Comparison of ENCODE assay signal across 25 cellular contexts in the genomic region with DNA sequence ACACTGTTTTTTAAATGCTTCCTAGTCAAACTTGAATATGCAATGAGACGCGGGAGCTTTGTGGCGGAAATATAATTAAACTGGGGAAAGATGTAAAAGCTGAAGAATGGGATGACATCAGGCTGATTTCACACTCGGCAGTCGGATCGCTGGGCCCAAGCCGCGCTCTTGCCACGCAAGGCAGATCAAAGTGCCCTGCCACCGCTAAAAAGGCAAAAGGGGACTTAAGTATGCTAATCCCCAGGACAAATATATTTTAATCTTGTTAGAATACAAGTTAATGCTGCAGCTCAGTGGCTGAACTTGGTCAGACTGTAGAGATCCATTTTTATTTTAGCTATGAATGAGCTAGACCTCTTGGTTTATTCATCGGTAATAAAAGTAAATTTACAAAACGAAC. TPM values are rescaled to one million over a fixed set of nuclear protein-coding genes. Genes with fewer than 3 reads are reported as not detected.
A peak's percentile ranks its signal among the peaks of the same experiment; 100 is the strongest.
DNase-seq lines count a peak whose midpoint lies in the region; ATAC-seq and TF ChIP-seq lines count a peak whose summit lies in the region.
"Had no signal": no experiment of that assay in that cellular context is flagged by ENCODE, and none has a peak within 500 bp of the region (broad histone marks: within the 10 kb centered on the region; RNA-seq: fewer than 3 reads in every experiment).

No MANE protein-coding gene starts in this region.

- DNase-seq in activated naive CD8-positive, alpha-beta T cell treated with anti-CD3 and anti-CD28 coated beads, Interleukin-2, amount 10 ng/mL, durations not matched to agents 7 days and 5 days: peak; percentile 13
- DNase-seq in activated naive CD8-positive, alpha-beta T cell treated with anti-CD3 and anti-CD28 coated beads, Interleukin-2, amount 50 U/mL, for 24 hours: no peak
- DNase-seq in SW480 (ENCODE audit: low spot score) (peak; percentile 76), mesenchymal stem cell (no peak), smooth muscle cell (lab: John Stamatoyannopoulos, UW; ENCODE audit: unreplicated experiment) (no peak), ecto neural progenitor cell (ENCODE audit: low spot score) (no peak)
- no peak for DNase-seq in stimulated activated CD4-positive, alpha-beta T cell treated with anti-CD3 and anti-CD28 coated beads, Interleukin-15, amount 100 ng/mL, for 24 hours
- DNase-seq: activated CD4-positive, alpha-beta T cell treated with anti-CD3 and anti-CD28 coated beads for 4 hours; activated T-cell treated with anti-CD3 and anti-CD28 coated beads for 4 hours; brain microvascular endothelial cell; CD8-positive, alpha-beta memory T cell; DMS153; Kasumi-1; NCI-H510A; SHP77 treated with DMSO at 0.1 percent for 48 hours; stimulated activated CD4-positive, alpha-beta T cell treated with anti-CD3 and anti-CD28 coated beads, Interleukin-2, amount 100 ng/mL, for 48 hours; T-helper 9 cell; trophoblast cell had no signal

- H3K18ac ChIP-seq in mesenchymal stem cell (ENCODE audit: low read depth in 1 of 2, low read length in 2 of 2): no peak overlapping the region

- H3K27ac Mint-ChIP-seq in activated naive CD8-positive, alpha-beta T cell treated with anti-CD3 and anti-CD28 coated beads, Interleukin-2, amount 10 ng/mL, durations not matched to agents 7 days and 5 days: no peak overlapping the region
- H3K27ac Mint-ChIP-seq in activated naive CD8-positive, alpha-beta T cell treated with anti-CD3 and anti-CD28 coated beads, Interleukin-2, amount 50 U/mL, for 24 hours: no peak overlapping the region
- H3K27ac Mint-ChIP-seq: memory B cell had no signal

- H3K79me2 ChIP-seq in smooth muscle cell (ENCODE audit: low read depth): no peaks in the 10 kb centered on the region

- no peak overlapping the region for H2AK5ac ChIP-seq in mesenchymal stem cell (ENCODE audit: low read length, severe bottlenecking)

- H3K4me1 ChIP-seq in mesenchymal stem cell (ENCODE audit: control insufficient read depth, insufficient read depth, low read depth, low read length) (peaks cover 30% of the 10 kb centered on the region), smooth muscle cell (ENCODE audit: low read depth) (peaks cover 20% of the 10 kb centered on the region)

- no peak overlapping the region for H2BK120ac ChIP-seq in mesenchymal stem cell (ENCODE audit: low read depth, low read length)

- no peaks in the 10 kb centered on the region for H4K20me1 ChIP-seq in smooth muscle cell (ENCODE audit: low read depth)

- WGBS in mesenchymal stem cell: 13% methylated on average over 11 of the region's 12 CpGs
- WGBS in smooth muscle cell (ENCODE audit: low lambda C conversion rate): 9% methylated on average over 12 of the region's 12 CpGs

- H3K9me3 ChIP-seq in mesenchymal stem cell (ENCODE audit: control insufficient read depth, low read length) (peaks cover 12% of the 10 kb centered on the region), smooth muscle cell (replicated peaks; ENCODE audit: low read depth) (no peaks in the 10 kb centered on the region)

- H2BK5ac ChIP-seq in mesenchymal stem cell (ENCODE audit: low read depth, low read length, poor library complexity, severe bottlenecking): no peak overlapping the region

- no peaks in the 10 kb centered on the region for H3F3A ChIP-seq in smooth muscle cell (ENCODE audit: low read depth)

- H3K36me3 ChIP-seq in mesenchymal stem cell (ENCODE audit: control insufficient read depth in 1 of 2, insufficient read depth in 2 of 2, low read depth in 1 of 2, low read length in 2 of 2): no peaks in the 10 kb centered on the region
- H3K36me3 ChIP-seq in smooth muscle cell (ENCODE audit: low read depth): no peaks in the 10 kb centered on the region
- H3K36me3 ChIP-seq: brain microvascular endothelial cell, spleen had no signal

- H2AFZ ChIP-seq in mesenchymal stem cell (ENCODE audit: low read depth, low read length) (no peak overlapping the region), smooth muscle cell (ENCODE audit: low read depth) (no peak overlapping the region)

- H2BK15ac ChIP-seq in mesenchymal stem cell (ENCODE audit: low read depth, poor library complexity, severe bottlenecking): no peak overlapping the region

- H3K4me2 ChIP-seq in mesenchymal stem cell (ENCODE audit: low read length, poor library complexity, severe bottlenecking) (peak overlapping the region; percentile 40), smooth muscle cell (peak overlapping the region; percentile 79)

- no peak for TF ChIP-seq CTCF in smooth muscle cell (IDR thresholded peaks at IDR 0.05; ENCODE audit: borderline replicate concordance, insufficient read depth, poor library complexity, severe bottlenecking)

- H3K27ac ChIP-seq in mesenchymal stem cell (ENCODE audit: low read length, poor library complexity, severe bottlenecking) (peak overlapping the region; percentile 85), smooth muscle cell (ENCODE audit: low read depth) (no peak overlapping the region)
- H3K27ac ChIP-seq: brain microvascular endothelial cell, HL-60, spleen, VCaP had no signal

- H3K79me1 ChIP-seq in mesenchymal stem cell (replicated peaks; ENCODE audit: low read length, poor library complexity, severe bottlenecking): no peaks in the 10 kb centered on the region

- H3K4me3 ChIP-seq in mesenchymal stem cell (ENCODE audit: insufficient read depth in 1 of 2, low read depth in 1 of 2, low read length in 2 of 2): peak overlapping the region in 1 of 2 experiments; percentile 17
- H3K4me3 ChIP-seq in smooth muscle cell: no peak overlapping the region
- H3K4me3 ChIP-seq: spleen had no signal

- H4K91ac ChIP-seq in mesenchymal stem cell (ENCODE audit: low read length): no peak overlapping the region

- H3K9me3 Mint-ChIP-seq in activated naive CD8-positive, alpha-beta T cell treated with anti-CD3 and anti-CD28 coated beads, Interleukin-2, amount 10 ng/mL, durations not matched to agents 7 days and 5 days: peaks cover 2% of the 10 kb centered on the region
- H3K9me3 Mint-ChIP-seq in activated naive CD8-positive, alpha-beta T cell treated with anti-CD3 and anti-CD28 coated beads, Interleukin-2, amount 50 U/mL, for 24 hours: peaks cover 5% of the 10 kb centered on the region
- H3K9me3 Mint-ChIP-seq: memory B cell had no signal

- POLR2A ChIA-PET in activated naive CD8-positive, alpha-beta T cell treated with anti-CD3 and anti-CD28 coated beads, Interleukin-2, amount 10 ng/mL, durations not matched to agents 7 days and 5 days (lab: Charles Lee): no interaction called here

- H3K27me3 ChIP-seq in mesenchymal stem cell (ENCODE audit: control insufficient read depth in 1 of 2, insufficient read depth in 1 of 2, low read length in 2 of 2) (peaks cover 74 to 98% of the 10 kb centered on the region in 2 experiments), smooth muscle cell (ENCODE audit: low read depth) (peaks cover 92% of the 10 kb centered on the region)

- H3K4ac ChIP-seq in mesenchymal stem cell (ENCODE audit: low read depth in 1 of 2, low read length in 2 of 2): no peak overlapping the region

- H4K8ac ChIP-seq in mesenchymal stem cell (ENCODE audit: low read length): no peak overlapping the region

- H3K27me3 Mint-ChIP-seq in activated naive CD8-positive, alpha-beta T cell treated with anti-CD3 and anti-CD28 coated beads, Interleukin-2, amount 10 ng/mL, durations not matched to agents 7 days and 5 days: peaks cover 90% of the 10 kb centered on the region
- peaks cover 85% of the 10 kb centered on the region for H3K27me3 Mint-ChIP-seq in activated naive CD8-positive, alpha-beta T cell treated with anti-CD3 and anti-CD28 coated beads, Interleukin-2, amount 50 U/mL, for 24 hours

- H2BK12ac ChIP-seq in mesenchymal stem cell (ENCODE audit: low read length in 2 of 2): no peak overlapping the region

- no peak overlapping the region for H3K4me3 Mint-ChIP-seq in activated naive CD8-positive, alpha-beta T cell treated with anti-CD3 and anti-CD28 coated beads, Interleukin-2, amount 10 ng/mL, durations not matched to agents 7 days and 5 days
- H3K4me3 Mint-ChIP-seq in activated naive CD8-positive, alpha-beta T cell treated with anti-CD3 and anti-CD28 coated beads, Interleukin-2, amount 50 U/mL, for 24 hours: no peak overlapping the region
- H3K4me3 Mint-ChIP-seq: CD8-positive, alpha-beta memory T cell; memory B cell had no signal

- H3K36me3 Mint-ChIP-seq in activated naive CD8-positive, alpha-beta T cell treated with anti-CD3 and anti-CD28 coated beads, Interleukin-2, amount 10 ng/mL, durations not matched to agents 7 days and 5 days: no peaks in the 10 kb centered on the region
- no peaks in the 10 kb centered on the region for H3K36me3 Mint-ChIP-seq in activated naive CD8-positive, alpha-beta T cell treated with anti-CD3 and anti-CD28 coated beads, Interleukin-2, amount 50 U/mL, for 24 hours (ENCODE audit: low read depth)

- H3K14ac ChIP-seq in mesenchymal stem cell (ENCODE audit: low read length in 2 of 2): no peak overlapping the region

- no peak overlapping the region for H3K23ac ChIP-seq in mesenchymal stem cell (ENCODE audit: low read length in 2 of 2)

- no peak overlapping the region for H3K9ac ChIP-seq in mesenchymal stem cell (ENCODE audit: low read length)
- H3K9ac ChIP-seq in smooth muscle cell (ENCODE audit: low read depth): no peak overlapping the region

- ATAC-seq in activated naive CD8-positive, alpha-beta T cell treated with anti-CD3 and anti-CD28 coated beads, Interleukin-2, amount 10 ng/mL, durations not matched to agents 7 days and 5 days (ENCODE audit: low read depth): no peak
- no peak for ATAC-seq in activated naive CD8-positive, alpha-beta T cell treated with anti-CD3 and anti-CD28 coated beads, Interleukin-2, amount 50 U/mL, for 24 hours
- no peak for ATAC-seq in GM21526 (IDR thresholded peaks at IDR 0.05; ENCODE audit: low FRiP score, unreplicated experiment)
- ATAC-seq: Panc1 had no signal

- peaks cover 7% of the 10 kb centered on the region for H3K4me1 Mint-ChIP-seq in activated naive CD8-positive, alpha-beta T cell treated with anti-CD3 and anti-CD28 coated beads, Interleukin-2, amount 10 ng/mL, durations not matched to agents 7 days and 5 days
- H3K4me1 Mint-ChIP-seq in activated naive CD8-positive, alpha-beta T cell treated with anti-CD3 and anti-CD28 coated beads, Interleukin-2, amount 50 U/mL, for 24 hours: peaks cover 12% of the 10 kb centered on the region

RNA-seq across cellular contexts. Expression of a gene that starts 13.8 kb away (rescaled TPM):
- total RNA-seq in activated naive CD8-positive, alpha-beta T cell treated with anti-CD3 and anti-CD28 coated beads, Interleukin-2, amount 10 ng/mL, durations not matched to agents 7 days and 5 days: not detected
- polyA plus RNA-seq in mesenchymal stem cell (2013, experiment 1 of 2): not detected
- not detected for polyA plus RNA-seq in mesenchymal stem cell (2013, experiment 2 of 2)
- not detected in 2 replicates for total RNA-seq in smooth muscle cell
- 0.07 TPM in 1 of 2 replicates, not detected in the other for polyA plus RNA-seq in smooth muscle cell
- total RNA-seq: CD8-positive, alpha-beta memory T cell; spleen; subcutaneous adipose tissue had no signal
- polyA plus RNA-seq: CD8-positive, alpha-beta memory T cell had no signal

Comparison
In these comparisons a context has a peak if more than half of its experiments do, and no peak if none do; other contexts are left out.
1. DNase-seq: peak in activated naive CD8-positive, alpha-beta T cell treated with anti-CD3 and anti-CD28 coated beads, Interleukin-2, amount 10 ng/mL, durations not matched to agents 7 days and 5 days (single experiment) and SW480 (single experiment); none in activated naive CD8-positive, alpha-beta T cell treated with anti-CD3 and anti-CD28 coated beads, Interleukin-2, amount 50 U/mL, for 24 hours (single experiment), mesenchymal stem cell (single experiment), smooth muscle cell (single experiment), ecto neural progenitor cell (single experiment) and stimulated activated CD4-positive, alpha-beta T cell treated with anti-CD3 and anti-CD28 coated beads, Interleukin-15, amount 100 ng/mL, for 24 hours (single experiment).